Comparison of ENCODE assay signal across 1 cellular context in genomic region chr12:111599459-111600295, GRCh38.
TF ChIP-seq lines count a peak whose summit lies in the region.

No MANE protein-coding gene starts in this region.

TF ChIP-seq in K562, 482 proteins besides CTCF, POLR2A, EP300 and RAD21 (continued from another document and continues in another):
- peak; percentile 70 for TF ChIP-seq L3MBTL2 (IDR thresholded peaks at IDR 0.05)
- peak; percentile 90 for TF ChIP-seq POLR2B (IDR thresholded peaks at IDR 0.05; ENCODE audit: low read depth, partially characterized antibody)
- TF ChIP-seq HDAC8 (tag; IDR thresholded peaks at IDR 0.05) = no peak
- no peak for TF ChIP-seq TFE3 (CRISPR knock-in tag; IDR thresholded peaks at IDR 0.05)
- no peak for TF ChIP-seq EWSR1 (IDR thresholded peaks at IDR 0.05; ENCODE audit: borderline replicate concordance, low read depth, partially characterized antibody)
- peak; percentile 75 for TF ChIP-seq NEUROD1 (IDR thresholded peaks at IDR 0.05; ENCODE audit: borderline replicate concordance, low read depth, low read length, partially characterized antibody)
- no peak for TF ChIP-seq FOXP1 (CRISPR knock-in tag; IDR thresholded peaks at IDR 0.05)
- TF ChIP-seq ZNF24 (IDR thresholded peaks at IDR 0.05) = 0 out of 2 replicates have a peak, but pooled peaks have one; percentile 56
- no peak for TF ChIP-seq JUN (IDR thresholded peaks at IDR 0.05; ENCODE audit: borderline replicate concordance, low read depth, low read length)
- TF ChIP-seq JUN (CRISPR knock-in tag; IDR thresholded peaks at IDR 0.05; ENCODE audit: borderline replicate concordance) = no peak
- 0 out of 2 replicates have a peak, but pooled peaks have one; percentile 31 for TF ChIP-seq ZEB2 (IDR thresholded peaks at IDR 0.05)
- TF ChIP-seq ZNF518B (CRISPR knock-in tag; IDR thresholded peaks at IDR 0.05) = no peak
- no peak for TF ChIP-seq PYGO2 (tag; IDR thresholded peaks at IDR 0.05)
- TF ChIP-seq SAP30 (IDR thresholded peaks at IDR 0.05; ENCODE audit: borderline replicate concordance, insufficient read depth, low read depth, low read length, poor library complexity, severe bottlenecking) = peak; percentile 94
- TF ChIP-seq ZNF165 (CRISPR knock-in tag; IDR thresholded peaks at IDR 0.05; ENCODE audit: borderline replicate concordance) = no peak
- no peak; the same call in 1 of the 2 replicates for TF ChIP-seq NR4A1 (CRISPR knock-in tag; IDR thresholded peaks at IDR 0.05)
- TF ChIP-seq NR4A1 (tag; IDR thresholded peaks at IDR 0.05) = peak; percentile 64; the same call in 1 of the 2 replicates
- no peak for TF ChIP-seq ARID2 (IDR thresholded peaks at IDR 0.05)
- peak; percentile 56; the same call in 1 of the 2 replicates for TF ChIP-seq SMARCA4 (IDR thresholded peaks at IDR 0.05)
- no peak for TF ChIP-seq PTRF (tag; IDR thresholded peaks at IDR 0.05)
- TF ChIP-seq GTF2E2 (tag; IDR thresholded peaks at IDR 0.05) = no peak
- TF ChIP-seq PTBP1 (IDR thresholded peaks at IDR 0.05; ENCODE audit: low read depth, low read length) = no peak
- TF ChIP-seq TFAM (CRISPR knock-in tag; conservative IDR thresholded peaks at IDR 0.05) = no peak
- TF ChIP-seq VEZF1 (CRISPR knock-in tag; IDR thresholded peaks at IDR 0.05) = peak; percentile 93
- TF ChIP-seq ATF7 (IDR thresholded peaks at IDR 0.05) = peak; percentile 65; the same call in 1 of the 2 replicates
- TF ChIP-seq ZNF318 (IDR thresholded peaks at IDR 0.05; ENCODE audit: borderline replicate concordance in 1 of 2, low read depth in 1 of 2) = no peak
- TF ChIP-seq FOSL1 (tag; conservative IDR thresholded peaks at IDR 0.05) = no peak
- no peak for TF ChIP-seq SNRNP70 (optimal IDR thresholded peaks at IDR 0.05; ENCODE audit: low read depth, low read length)
- TF ChIP-seq FOS (IDR thresholded peaks at IDR 0.05; ENCODE audit: extremely low read depth, insufficient read length) = no peak
- TF ChIP-seq NCOA6 (IDR thresholded peaks at IDR 0.05) = no peak
- TF ChIP-seq SP2 (IDR thresholded peaks at IDR 0.05; ENCODE audit: extremely low read depth, low read depth, low read length, poor library complexity, severe bottlenecking) = no peak
- TF ChIP-seq E2F4 (CRISPR knock-in tag; IDR thresholded peaks at IDR 0.05; ENCODE audit: low read depth) = 0 out of 2 replicates have a peak, but pooled peaks have one; percentile 43
- TF ChIP-seq RB1 (IDR thresholded peaks at IDR 0.05; ENCODE audit: low read depth) = peak; percentile 60; the same call in 1 of the 2 replicates
- TF ChIP-seq JUND (IDR thresholded peaks at IDR 0.05; ENCODE audit: borderline replicate concordance, low read depth, low read length) = peak; percentile 2; the same call in 1 of the 2 replicates
- no peak; the same call in 2 of the 3 replicates for TF ChIP-seq JUND (tag; IDR thresholded peaks at IDR 0.05; ENCODE audit: borderline replicate concordance, low read depth, low read length)
- TF ChIP-seq ZNF384 (IDR thresholded peaks at IDR 0.05; ENCODE audit: low read depth, low read length) = no peak
- TF ChIP-seq SMAD3 (CRISPR knock-in tag; conservative IDR thresholded peaks at IDR 0.05) = no peak
- TF ChIP-seq ZBED1 (IDR thresholded peaks at IDR 0.05) = 0 out of 2 replicates have a peak, but pooled peaks have one; percentile 75
- no peak for TF ChIP-seq HMG20B (CRISPR knock-in tag; IDR thresholded peaks at IDR 0.05)
- TF ChIP-seq CBFA2T3 (IDR thresholded peaks at IDR 0.05) = no peak
- peak; percentile 47; the same call in 1 of the 2 replicates for TF ChIP-seq NR2C1 (IDR thresholded peaks at IDR 0.05)
- peak; percentile 78 for TF ChIP-seq NR2C1 (tag; IDR thresholded peaks at IDR 0.05)
- TF ChIP-seq OTX1 (CRISPR knock-in tag; IDR thresholded peaks at IDR 0.05) = no peak
- TF ChIP-seq MBD1 (CRISPR knock-in tag; IDR thresholded peaks at IDR 0.05) = no peak
- peak; percentile 95 for TF ChIP-seq SMAD4 (CRISPR knock-in tag; conservative IDR thresholded peaks at IDR 0.05)
- no peak for TF ChIP-seq ZFP91 (CRISPR knock-in tag; IDR thresholded peaks at IDR 0.05)
- peak in 1 of 2 experiments; percentile 54; a peak in 1 of 4 replicates for TF ChIP-seq TEAD1 (CRISPR knock-in tag; IDR thresholded peaks at IDR 0.05)
- TF ChIP-seq TCF15 (CRISPR knock-in tag; IDR thresholded peaks at IDR 0.05) = no peak
- peak; percentile 71 for TF ChIP-seq LEF1 (IDR thresholded peaks at IDR 0.05)
- TF ChIP-seq ZNF695 (CRISPR knock-in tag; IDR thresholded peaks at IDR 0.05) = no peak
